In the genomic region with DNA sequence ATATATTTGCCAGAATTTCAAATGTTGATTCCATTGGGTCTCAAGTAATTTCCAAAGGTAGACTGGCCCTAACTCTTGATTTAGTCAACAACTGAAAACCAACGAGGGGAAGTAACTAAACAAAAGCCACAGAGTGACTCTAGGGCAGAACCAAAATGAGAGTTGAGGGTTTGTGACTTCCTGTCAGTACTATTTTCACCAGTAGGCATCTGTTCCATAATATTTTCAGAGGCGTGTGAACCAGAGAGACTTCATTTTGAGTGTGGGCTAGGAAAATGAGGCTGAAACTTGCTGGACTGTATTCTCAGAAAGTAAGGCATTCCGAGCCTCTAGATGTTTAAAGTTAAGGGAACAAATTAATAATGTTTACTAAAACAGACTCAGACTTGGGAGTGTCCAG, we compare ENCODE assay signal across 14 cellular contexts.
DNase-seq lines count a peak whose midpoint lies in the region; ATAC-seq and TF ChIP-seq lines count a peak whose summit lies in the region.
"Had no signal": no experiment of that assay in that cellular context is flagged by ENCODE, and none has a peak within 500 bp of the region (broad histone marks: within the 10 kb centered on the region; RNA-seq: fewer than 3 reads in every experiment).

No MANE protein-coding gene starts in this region.

- no peak overlapping the region for H3K27ac ChIP-seq in brain microvascular endothelial cell
- H3K27ac ChIP-seq: spleen had no signal

- peak; percentile 95 for ATAC-seq in GM19463 (IDR thresholded peaks at IDR 0.05; ENCODE audit: unreplicated experiment)
- peak; percentile 95 for ATAC-seq in HG03025 (IDR thresholded peaks at IDR 0.05; ENCODE audit: low FRiP score, unreplicated experiment)

- H3K4me3 ChIP-seq in brain microvascular endothelial cell (ENCODE audit: low read depth, low read length): no peak overlapping the region
- H3K4me3 ChIP-seq: spleen had no signal

- in situ Hi-C loops in GM13976 (cut with MboI; ENCODE audit: low sequenced_read_pairs, unreplicated experiment) (no loop called here), brain microvascular endothelial cell (cut with HindIII; ENCODE audit: low pct_ligation_motif_present, low sequenced_read_pairs) (no loop called here)

- TF ChIP-seq CTCF in GM13976 (IDR thresholded peaks at IDR 0.05; ENCODE audit: borderline replicate concordance, control extremely low read depth, extremely low read depth, insufficient read depth, missing control alignments): no peak
- no peak for TF ChIP-seq CTCF in brain microvascular endothelial cell (IDR thresholded peaks at IDR 0.05; ENCODE audit: low read depth, low read length, missing control alignments)

- H3K36me3 ChIP-seq in brain microvascular endothelial cell (replicated peaks): no peaks in the 10 kb centered on the region

- DNase-seq in GM13976 (ENCODE audit: low spot score): peak; percentile 11
- DNase-seq in MV-4-11 (lab: John Stamatoyannopoulos, UW): peak; percentile 88
- no peak for DNase-seq in DMS53 (lab: John Stamatoyannopoulos, UW)
- DNase-seq in T-helper 9 cell: no peak
- DNase-seq in brain microvascular endothelial cell: no peak
- no peak for DNase-seq in erythroblast (lab: John Stamatoyannopoulos, UW)
- DNase-seq: activated CD8-positive, alpha-beta memory T cell treated with anti-CD3 and anti-CD28 coated beads, Interleukin-2, amount 50 U/mL, for 48 hours; cerebellar nuclear complex; GOT3; NCI-H1436; SK-N-SH; spleen had no signal

- TF ChIP-seq POLR2A in erythroblast (IDR thresholded peaks at IDR 0.05; ENCODE audit: low read length): no peak

- no peaks in the 10 kb centered on the region for H3K27me3 ChIP-seq in brain microvascular endothelial cell (replicated peaks)
- H3K27me3 ChIP-seq: spleen had no signal

Comparison
In these comparisons a context has a peak if more than half of its experiments do, and no peak if none do; other contexts are left out.
1. DNase-seq: peak in GM13976 (single experiment) and MV-4-11 (single experiment); none in DMS53 (single experiment), T-helper 9 cell (single experiment), brain microvascular endothelial cell (single experiment) and erythroblast (0 of 2).